9 cellular contexts compared by ENCODE assay signal in the genomic region with DNA sequence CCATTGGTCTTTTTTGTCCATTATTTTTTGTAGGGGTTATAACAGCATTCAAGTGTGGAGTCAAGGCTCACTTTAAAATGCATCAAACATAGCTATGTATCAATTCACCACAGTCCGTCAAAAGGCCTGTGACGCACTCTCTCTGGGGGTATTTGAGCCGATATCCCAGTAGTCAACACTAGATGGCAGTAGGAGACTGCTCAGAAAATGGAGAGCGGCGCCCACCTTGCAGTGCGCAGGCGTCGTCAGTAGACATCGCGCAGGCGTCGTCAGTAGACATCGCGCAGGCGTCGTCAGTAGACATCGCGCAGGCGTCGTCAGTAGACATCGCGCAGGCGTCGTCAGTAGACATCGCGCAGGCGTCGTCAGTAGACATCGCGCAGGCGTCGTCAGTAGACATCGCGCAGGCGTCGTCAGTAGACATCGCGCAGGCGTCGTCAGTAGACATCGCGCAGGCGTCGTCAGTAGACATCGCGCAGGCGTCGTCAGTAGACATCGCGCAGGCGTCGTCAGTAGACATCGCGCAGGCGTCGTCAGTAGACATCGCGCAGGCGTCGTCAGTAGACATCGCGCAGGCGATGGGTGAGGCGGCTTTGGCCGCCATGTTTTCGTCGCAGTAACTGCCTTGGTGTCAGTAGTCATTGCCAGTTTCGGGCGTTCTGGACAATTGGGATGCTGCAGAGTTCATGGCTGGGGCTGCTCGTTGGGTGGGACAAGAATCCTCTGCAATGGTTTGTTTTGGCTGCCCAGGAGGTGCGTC. TPM values are rescaled to one million over a fixed set of nuclear protein-coding genes. Genes with fewer than 3 reads are reported as not detected.
DNase-seq lines count a peak whose midpoint lies in the region; ATAC-seq, FAIRE-seq and TF ChIP-seq lines count a peak whose summit lies in the region.
"Not testable (repeated sequence)": the region's sequence is repeated elsewhere in the genome, so short reads cannot be mapped to it uniquely, and the experiment has no call there.
"Had no signal": no experiment of that assay in that cellular context is flagged by ENCODE, and none has a peak within 500 bp of the region (broad histone marks: within the 10 kb centered on the region; RNA-seq: fewer than 3 reads in every experiment).

No MANE protein-coding gene starts in this region.

- not testable (repeated sequence) for H3K4me3 ChIP-seq in AG04450 (ENCODE audit: low read depth, low read length); GM12875 (ENCODE audit: low read depth, low read length); K562; lower lobe of right lung
- H3K4me3 ChIP-seq in skin epidermis: peak overlapping the region in 1 of 7 experiments; percentile 27

- H2AFZ ChIP-seq in K562 (ENCODE audit: low read depth, low read length): not testable (repeated sequence)

- H3K27me3 ChIP-seq in AG04450 (ENCODE audit: control insufficient read depth, insufficient read depth, low read length): peaks cover 51% of the 10 kb centered on the region
- H3K27me3 ChIP-seq in K562 (ENCODE audit: control insufficient read depth in 2 of 2, insufficient read depth in 2 of 2, low read length in 2 of 2): not testable (repeated sequence)
- peaks cover 38% of the 10 kb centered on the region for H3K27me3 ChIP-seq in lower lobe of right lung (ENCODE audit: low read depth)

- DNase-seq in AG04450 (ENCODE audit: low read depth, low spot score); lower lobe of right lung: not testable (repeated sequence)
- peak; percentile 1 for DNase-seq in NCI-H1048 (lab: John Stamatoyannopoulos, UW)
- peak; percentile 53 for DNase-seq in SW480 (ENCODE audit: low spot score)
- DNase-seq in K562 (ENCODE audit: extremely low read depth in 1 of 4, low spot score in 3 of 4): peak; percentile 9 to 32 (median 22)
- DNase-seq in foreskin melanocyte: peak; percentile 55

- CTCF ChIA-PET in AG04450 (lab: Charles Lee) (interaction anchor here (0.6 to 7.7 kb wide), 19 partner anchors 10 to 464 kb away, joined by 3 to 196 read pairs (median 3); no protein-coding TSS in a partner anchor), K562 (lab: Yijun Ruan, JAX; ENCODE audit: low intra/inter-chr PET ratio) (interaction anchor here (0.6 to 8.3 kb wide), 6 partner anchors 50 to 409 kb away, joined by 3 to 115 read pairs (median 10); no protein-coding TSS in a partner anchor)

- not testable (repeated sequence) for H3K4me2 ChIP-seq in K562 (ENCODE audit: insufficient read depth, low read length)

- FAIRE-seq in K562 (lab: Jason Lieb, UNC): not testable (repeated sequence)

- ATAC-seq in K562: not testable (repeated sequence)
- ATAC-seq in lower lobe of right lung: peak; percentile 68 to 77

- TF ChIP-seq CTCF in AG04450 (IDR thresholded peaks at IDR 0.05; ENCODE audit: low read depth, low read length) (peak; percentile 51), GM12875 (IDR thresholded peaks at IDR 0.05; ENCODE audit: borderline replicate concordance, insufficient read depth, low read depth, low read length) (peak; percentile 47; the same call in 1 of the 2 replicates), K562 (IDR thresholded peaks at IDR 0.05 in 2 of 3, conservative IDR thresholded peaks at IDR 0.05 in 1 of 3; ENCODE audit: insufficient read depth in 2 of 3, low read depth in 1 of 3, low read length in 3 of 3) (peak; percentile 17 to 48 (median 45); a peak in 3 of 6 replicates), lower lobe of right lung (IDR thresholded peaks at IDR 0.05) (peak; percentile 42)

- not testable (repeated sequence) for H3K36me3 ChIP-seq in K562 (ENCODE audit: control insufficient read depth, insufficient read depth, low read length); lower lobe of right lung

- TF ChIP-seq RAD21 in K562 (CRISPR knock-in tag; conservative IDR thresholded peaks at IDR 0.05 in 1 of 2, IDR thresholded peaks at IDR 0.05 in 1 of 2): peak; percentile 35 to 54; a peak in 3 of 4 replicates

- intact Hi-C loops in K562 (cut with micrococcal nuclease): loop anchor here (10.0 kb wide), 1 partner anchor 264 kb away; the partner anchor contains the start of gene RSPH6A
- intact Hi-C loops in lower lobe of right lung (cut with DNase I): not testable (repeated sequence)

- not testable (repeated sequence) for H3K9me1 ChIP-seq in K562 (ENCODE audit: control insufficient read depth, insufficient read depth, low read length)

- H4K20me1 ChIP-seq in K562 (replicated peaks; ENCODE audit: control insufficient read depth, insufficient read depth, low read length): not testable (repeated sequence)

- in situ Hi-C loops in K562 (cut with MboI): not testable (repeated sequence)

- not testable (repeated sequence) for TF ChIP-seq EP300 in K562 (IDR thresholded peaks at IDR 0.05; ENCODE audit: low read length)

- POLR2A ChIA-PET in AG04450 (lab: Yijun Ruan, JAX); K562 (lab: Yijun Ruan, JAX): not testable (repeated sequence)

- H3K9ac ChIP-seq in K562 (ENCODE audit: insufficient read depth in 1 of 2, low read depth in 2 of 2, low read length in 2 of 2): not testable (repeated sequence)

- 41% methylated on average over 8 of the region's 71 CpGs for WGBS in K562 (ENCODE audit: insufficient coverage, low coverage, missing lambda C conversion rate)

- H3K4me1 ChIP-seq in K562 (replicated peaks in 1 of 2; ENCODE audit: control insufficient read depth in 2 of 2, insufficient read depth in 2 of 2, low read length in 2 of 2); lower lobe of right lung: not testable (repeated sequence)

- peaks cover 15% of the 10 kb centered on the region for H3K9me3 ChIP-seq in AG04450 (ENCODE audit: control insufficient read depth, insufficient read depth, low read length)
- H3K9me3 ChIP-seq in K562 (replicated peaks; ENCODE audit: control insufficient read depth, insufficient read depth, low read depth, low read length); lower lobe of right lung: not testable (repeated sequence)

- H3K27ac ChIP-seq in AG04450 (ENCODE audit: low read depth, low read length); K562 (ENCODE audit: extremely low read depth, low read depth, low read length); lower lobe of right lung: not testable (repeated sequence)
- H3K27ac ChIP-seq in skin epidermis: peak overlapping the region in 15 of 21 experiments; percentile 39 to 84 (median 62)

- H3K79me2 ChIP-seq in K562 (ENCODE audit: control insufficient read depth, insufficient read depth, low read length): not testable (repeated sequence)

- not testable (repeated sequence) for TF ChIP-seq POLR2A in K562 (conservative IDR thresholded peaks at IDR 0.05)

- BruUV-seq in K562 (replicated peaks; lab: Mats Ljungman, UMichigan): not testable (repeated sequence)

RNA-seq across cellular contexts. Expression of gene IGFL4, which starts 38.0 kb away (rescaled TPM):
- not detected in 2 replicates for polyA plus RNA-seq in AG04450 (2011; rRNA removed)
- polyA minus RNA-seq in AG04450 (2011; rRNA and poly(A)+ RNA removed): not detected in 2 replicates
- total RNA-seq in K562 (2011; cell fraction: chromatin; rRNA removed; ENCODE audit: low replicate concordance): not detected in 2 replicates
- not detected in 2 replicates for total RNA-seq in K562 (2011; cell fraction: nucleolus; rRNA removed)
- total RNA-seq in K562 (2011; cell fraction: nucleoplasm; rRNA removed): not detected in 2 replicates
- 0.04 TPM in 1 of 2 replicates, not detected in the other for total RNA-seq in K562 (2014; rRNA removed)
- not detected in 2 replicates for total RNA-seq in K562 (2014; rRNA removed; fragmentation: Illumina TruSeq; extraction: Trizol)
- total RNA-seq in K562 (2015; rRNA removed; fragmentation: Illumina TruSeq; extraction: Trizol): not detected in 2 replicates
- not detected in 2 replicates for total RNA-seq in K562 (2021)
- 0.07 TPM in 1 of 2 replicates, not detected in the other for polyA plus RNA-seq in K562 (2011; rRNA removed)
- polyA plus RNA-seq in K562 (2011; cell fraction: cytosol; rRNA removed): not detected in 2 replicates
- polyA plus RNA-seq in K562 (2011; cell fraction: nucleus; rRNA removed): 0.04 and 0.11 TPM in 2 replicates
- polyA plus RNA-seq in K562 (2012): 0.14 TPM in 1 of 2 replicates, not detected in the other
- polyA plus RNA-seq in K562 (2014; fragmentation: Illumina TruSeq; extraction: Trizol): not detected in 2 replicates
- not detected for polyA plus RNA-seq in K562 (2014; fragmentation: Nextera tagmentation; extraction: Ambion mirVana)
- not detected in 2 replicates for polyA plus RNA-seq in K562 (2014; rRNA removed)
- polyA minus RNA-seq in K562 (2011; rRNA and poly(A)+ RNA removed): not detected in 2 replicates
- polyA minus RNA-seq in K562 (2011; cell fraction: cytosol; rRNA and poly(A)+ RNA removed): not detected in 2 replicates
- not detected in 2 replicates for polyA minus RNA-seq in K562 (2011; cell fraction: nucleus; rRNA and poly(A)+ RNA removed)
- total RNA-seq in lower lobe of right lung: not detected
- total RNA-seq: CD4-positive, alpha-beta T cell had no signal

RNA-seq across cellular contexts. Expression of gene IGFL3, which starts 45.7 kb away (rescaled TPM):
- polyA plus RNA-seq in AG04450 (2011; rRNA removed): not detected in 2 replicates
- polyA minus RNA-seq in AG04450 (2011; rRNA and poly(A)+ RNA removed): not detected in 2 replicates
- total RNA-seq in K562 (2011; cell fraction: chromatin; rRNA removed; ENCODE audit: low replicate concordance): not detected in 2 replicates
- total RNA-seq in K562 (2011; cell fraction: nucleolus; rRNA removed): not detected in 2 replicates
- not detected in 2 replicates for total RNA-seq in K562 (2011; cell fraction: nucleoplasm; rRNA removed)
- total RNA-seq in K562 (2014; rRNA removed): not detected in 2 replicates
- total RNA-seq in K562 (2014; rRNA removed; fragmentation: Illumina TruSeq; extraction: Trizol): not detected in 2 replicates
- not detected in 2 replicates for total RNA-seq in K562 (2015; rRNA removed; fragmentation: Illumina TruSeq; extraction: Trizol)
- not detected in 2 replicates for total RNA-seq in K562 (2021)
- not detected in 2 replicates for polyA plus RNA-seq in K562 (2011; rRNA removed)
- not detected in 2 replicates for polyA plus RNA-seq in K562 (2011; cell fraction: cytosol; rRNA removed)
- polyA plus RNA-seq in K562 (2011; cell fraction: nucleus; rRNA removed): not detected in 2 replicates
- polyA plus RNA-seq in K562 (2012): not detected in 2 replicates
- not detected in 2 replicates for polyA plus RNA-seq in K562 (2014; fragmentation: Illumina TruSeq; extraction: Trizol)
- not detected for polyA plus RNA-seq in K562 (2014; fragmentation: Nextera tagmentation; extraction: Ambion mirVana)
- polyA plus RNA-seq in K562 (2014; rRNA removed): not detected in 2 replicates
- polyA minus RNA-seq in K562 (2011; rRNA and poly(A)+ RNA removed): not detected in 2 replicates
- not detected in 2 replicates for polyA minus RNA-seq in K562 (2011; cell fraction: cytosol; rRNA and poly(A)+ RNA removed)
- not detected in 2 replicates for polyA minus RNA-seq in K562 (2011; cell fraction: nucleus; rRNA and poly(A)+ RNA removed)
- not detected for total RNA-seq in lower lobe of right lung
- total RNA-seq: CD4-positive, alpha-beta T cell had no signal

RNA-seq across cellular contexts. Expression of gene PGLYRP1, which starts 55.9 kb away (rescaled TPM):
- polyA plus RNA-seq in AG04450 (2011; rRNA removed) (not detected in 2 replicates), K562 (2011; rRNA removed) (not detected in 2 replicates), K562 (2014; fragmentation: Illumina TruSeq; extraction: Trizol) (not detected in 2 replicates), K562 (2014; fragmentation: Nextera tagmentation; extraction: Ambion mirVana) (not detected), K562 (2014; rRNA removed) (not detected in 2 replicates)
- polyA minus RNA-seq in AG04450 (2011; rRNA and poly(A)+ RNA removed): not detected in 2 replicates
- not detected in 2 replicates for total RNA-seq in K562 (2011; cell fraction: chromatin; rRNA removed; ENCODE audit: low replicate concordance)
- total RNA-seq in K562 (2011; cell fraction: nucleolus; rRNA removed): not detected in 2 replicates
- not detected in 2 replicates for total RNA-seq in K562 (2011; cell fraction: nucleoplasm; rRNA removed)
- total RNA-seq in K562 (2014; rRNA removed) (not detected in 2 replicates), K562 (2014; rRNA removed; fragmentation: Illumina TruSeq; extraction: Trizol) (not detected in 2 replicates), K562 (2015; rRNA removed; fragmentation: Illumina TruSeq; extraction: Trizol) (not detected in 2 replicates), K562 (2021) (not detected in 2 replicates), lower lobe of right lung (3.0 TPM)
- not detected in 2 replicates for polyA plus RNA-seq in K562 (2011; cell fraction: cytosol; rRNA removed)
- not detected in 2 replicates for polyA plus RNA-seq in K562 (2011; cell fraction: nucleus; rRNA removed)
- 0.20 and 0.25 TPM in 2 replicates for polyA plus RNA-seq in K562 (2012)
- not detected in 2 replicates for polyA minus RNA-seq in K562 (2011; rRNA and poly(A)+ RNA removed)
- not detected in 2 replicates for polyA minus RNA-seq in K562 (2011; cell fraction: cytosol; rRNA and poly(A)+ RNA removed)
- not detected in 2 replicates for polyA minus RNA-seq in K562 (2011; cell fraction: nucleus; rRNA and poly(A)+ RNA removed)
- total RNA-seq: CD4-positive, alpha-beta T cell had no signal
